In genomic region chr19:37572203-37572602, GRCh38 we compare ENCODE assay signal across 30 cellular contexts. TPM values are rescaled to one million over a fixed set of nuclear protein-coding genes. Genes with fewer than 3 reads are reported as not detected.
A peak's percentile ranks its signal among the peaks of the same experiment; 100 is the strongest.
DNase-seq lines count a peak whose midpoint lies in the region; ATAC-seq and TF ChIP-seq lines count a peak whose summit lies in the region.
"Had no signal": no experiment of that assay in that cellular context is flagged by ENCODE, and none has a peak within 500 bp of the region (broad histone marks: within the 10 kb centered on the region; RNA-seq: fewer than 3 reads in every experiment).

No MANE protein-coding gene starts in this region.

- no TSS peak for BruUV-seq in mammary epithelial cell (replicated peaks; lab: Mats Ljungman, UMichigan)

- DNase-seq in EL (peak; percentile 37), LHCN-M2 (ENCODE audit: low read depth) (peak; percentile 59), mammary epithelial cell (peak; percentile 63), foreskin fibroblast (peak; percentile 46 to 71), islet precursor cell (no peak), SK-N-SH (no peak)
- DNase-seq: ACHN; activated B cell treated with CpG ODN at 0.5 μM for 24 hours; activated CD4-positive, alpha-beta T cell treated with anti-CD3 and anti-CD28 coated beads, Interleukin-2, amount 10 ng/mL, durations not matched to agents 7 days and 5 days; activated effector memory CD4-positive, alpha-beta T cell treated with anti-CD3 and anti-CD28 coated beads, Interleukin-2, amount 50 U/mL, for 16 hours; activated naive CD8-positive, alpha-beta T cell treated with anti-CD3 and anti-CD28 coated beads for 36 hours; activated T-cell treated with anti-CD3 and anti-CD28 coated beads, Interleukin-2, amount 50 U/mL, for 24 hours; aorta; BE2C; CD8-positive, alpha-beta T cell; effector CD8-positive, alpha-beta T cell; gastrocnemius medialis; left colon; NCI-H1417 treated with DMSO at 0.1 percent for 48 hours; NCI-H774; nephron progenitor cell; Peyer's patch; SJCRH30; T-cell had no signal

- no peak overlapping the region for H3K4me3 ChIP-seq in mammary epithelial cell (replicated peaks in 1 of 3; ENCODE audit: insufficient read depth in 1 of 3, low read depth in 2 of 3, low read length in 3 of 3)
- H3K4me3 ChIP-seq in foreskin fibroblast (ENCODE audit: low read depth in 1 of 2, low read length in 2 of 2) = no peak overlapping the region
- no peak overlapping the region for H3K4me3 ChIP-seq in SK-N-SH (ENCODE audit: low read depth in 2 of 2, low read length in 1 of 2)
- H3K4me3 ChIP-seq: gastrocnemius medialis, HAP-1, Peyer's patch, SJCRH30 had no signal

- no peak for TF ChIP-seq EP300 in SK-N-SH (IDR thresholded peaks at IDR 0.05; ENCODE audit: borderline replicate concordance in 1 of 2, low read depth in 1 of 2, low read length in 1 of 2)

- H3F3A ChIP-seq in SK-N-SH (replicated peaks; ENCODE audit: insufficient read depth) = no peaks in the 10 kb centered on the region

- H3K4me1 ChIP-seq in mammary epithelial cell (ENCODE audit: insufficient read depth, low read length) (no peaks in the 10 kb centered on the region), SK-N-SH (ENCODE audit: control insufficient read depth in 1 of 2, insufficient read depth in 2 of 2, low read depth in 1 of 2, low read length in 1 of 2) (no peaks in the 10 kb centered on the region)
- H3K4me1 ChIP-seq: BE2C, gastrocnemius medialis, HAP-1, Peyer's patch, SJCRH30 had no signal

- dilution Hi-C loops in mammary epithelial cell (cut with HindIII; ENCODE audit: low sequenced_read_pairs) = no loop called here

- no peak for ATAC-seq in HG02759 (IDR thresholded peaks at IDR 0.05; ENCODE audit: unreplicated experiment)
- ATAC-seq in GM18498 (IDR thresholded peaks at IDR 0.05; ENCODE audit: unreplicated experiment) = no peak
- ATAC-seq: CD8-positive, alpha-beta T cell; gastrocnemius medialis; left colon; stimulated activated memory B cell treated with anti-CD40 and anti-IgM and Interleukin-4, amounts not matched to agents 10 μg/mL and 1 μg/mL and 100 μg/mL, for 72 hours; T-cell had no signal

- H2AFZ ChIP-seq in mammary epithelial cell (ENCODE audit: low read depth, low read length) (no peak overlapping the region), SK-N-SH (ENCODE audit: low read depth) (no peak overlapping the region)

- no peak for TF ChIP-seq CTCF in mammary epithelial cell (conservative IDR thresholded peaks at IDR 0.05 in 1 of 2, IDR thresholded peaks at IDR 0.05 in 1 of 2; ENCODE audit: extremely low read depth in 1 of 2, insufficient read depth in 1 of 2, low read depth in 1 of 2, low read length in 2 of 2)
- no peak for TF ChIP-seq CTCF in foreskin fibroblast (IDR thresholded peaks at IDR 0.05; ENCODE audit: low read depth, low read length)
- TF ChIP-seq CTCF in SK-N-SH (IDR thresholded peaks at IDR 0.05) = no peak

- CTCF ChIA-PET in mammary epithelial cell (lab: Charles Lee; ENCODE audit: low non-redundant PET) = no interaction called here
- CTCF ChIA-PET in SK-N-SH (lab: Yijun Ruan, JAX) = interaction anchor here (1.1 kb wide), 1 partner anchor 20 kb away, joined by 3 read pairs; no protein-coding TSS in a partner anchor

- H3K9me3 ChIP-seq in mammary epithelial cell (replicated peaks; ENCODE audit: insufficient read depth, low read length) = peaks cover 25% of the 10 kb centered on the region
- H3K9me3 ChIP-seq in SK-N-SH = peaks cover 15% of the 10 kb centered on the region; the same call in 1 of the 2 replicates
- H3K9me3 ChIP-seq: BE2C had no signal

- no peaks in the 10 kb centered on the region for H4K20me1 ChIP-seq in mammary epithelial cell (ENCODE audit: insufficient read depth, low read length)
- H4K20me1 ChIP-seq in SK-N-SH (ENCODE audit: insufficient read depth) = no peaks in the 10 kb centered on the region

- POLR2A ChIA-PET in SK-N-SH (lab: Yijun Ruan, JAX) = no interaction called here

- H3K27me3 ChIP-seq in mammary epithelial cell (ENCODE audit: insufficient read depth, low read length) (no peaks in the 10 kb centered on the region), SK-N-SH (ENCODE audit: insufficient read depth) (no peaks in the 10 kb centered on the region)
- H3K27me3 ChIP-seq: BE2C, gastrocnemius medialis, Peyer's patch, SJCRH30 had no signal

- TF ChIP-seq RAD21 in SK-N-SH (IDR thresholded peaks at IDR 0.05; ENCODE audit: low read length) = no peak

- H3K4me2 ChIP-seq in mammary epithelial cell (ENCODE audit: insufficient read depth, low read depth, low read length) (no peak overlapping the region), SK-N-SH (no peak overlapping the region)

- intact Hi-C loops in mammary epithelial cell (cut with micrococcal nuclease) = loop anchor here (1.0 kb wide), 1 partner anchor 22 kb away; the partner anchor contains the start of genes ZNF540 and ZNF571

- H3K9ac ChIP-seq in mammary epithelial cell (ENCODE audit: insufficient read depth, low read length) = no peak overlapping the region
- H3K9ac ChIP-seq in SK-N-SH = no peak overlapping the region

- no peaks in the 10 kb centered on the region for H3K9me2 ChIP-seq in SK-N-SH

- H3K36me3 ChIP-seq in mammary epithelial cell (ENCODE audit: insufficient read depth, low read length) (no peaks in the 10 kb centered on the region), SK-N-SH (replicated peaks in 1 of 2; ENCODE audit: control insufficient read depth in 1 of 2, insufficient read depth in 2 of 2, low read length in 1 of 2) (peaks cover 17 to 22% of the 10 kb centered on the region in 2 experiments)
- H3K36me3 ChIP-seq: BE2C, HAP-1 had no signal

- H3K27ac ChIP-seq in mammary epithelial cell (ENCODE audit: insufficient read depth, low read depth, low read length) (no peak overlapping the region), SK-N-SH (ENCODE audit: low read depth in 2 of 2, low read length in 1 of 2) (no peak overlapping the region)
- H3K27ac ChIP-seq: coronary artery, gastrocnemius medialis, Peyer's patch, SJCRH30 had no signal

- H3K79me2 ChIP-seq in mammary epithelial cell (ENCODE audit: insufficient read depth, low read length) (no peaks in the 10 kb centered on the region), SK-N-SH (ENCODE audit: insufficient read depth) (no peaks in the 10 kb centered on the region)

- in situ Hi-C loops in mammary epithelial cell (cut with MboI; ENCODE audit: low sequenced_read_pairs in 2 of 2) = no loop called here

TF ChIP-seq in SK-N-SH, 30 proteins besides CTCF, POLR2A, EP300 and RAD21:
- no peak for TF ChIP-seq TAF1 (IDR thresholded peaks at IDR 0.05; ENCODE audit: borderline replicate concordance, low read depth, low read length)

RNA-seq across cellular contexts. Expression of gene ZNF571, which starts 22.4 kb away (rescaled TPM):
- total RNA-seq in LHCN-M2 (2014; rRNA removed) (2.4 and 3.2 TPM in 2 replicates), mammary epithelial cell (1 to 10 TPM; 3.8 to 5.3 TPM)
- 1.2 TPM for polyA plus RNA-seq in LHCN-M2 (2012)
- polyA plus RNA-seq in mammary epithelial cell (0.84 TPM), SK-N-SH (2012; rRNA removed) (1.1 and 3.0 TPM in 2 replicates)
- 0.10 TPM for polyA minus RNA-seq in mammary epithelial cell
- 1.3 and 1.6 TPM in 2 replicates for polyA plus RNA-seq in SK-N-SH (2012; cell fraction: cytosol; rRNA removed)
- polyA plus RNA-seq in SK-N-SH (2012; cell fraction: nucleus; rRNA removed) = 2.1 and 3.7 TPM in 2 replicates

RNA-seq across cellular contexts. Expression of gene ZNF540, which starts 22.5 kb away (rescaled TPM):
- total RNA-seq in LHCN-M2 (2014; rRNA removed) (0.19 and 0.34 TPM in 2 replicates), mammary epithelial cell (1 to 10 TPM in 1 of 2 donors, under 1 TPM in 1; 0.73 to 1.5 TPM)
- 0.52 TPM for polyA plus RNA-seq in LHCN-M2 (2012)
- polyA plus RNA-seq in mammary epithelial cell (0.34 TPM), SK-N-SH (2012; rRNA removed) (0.08 TPM in 2 replicates)
- polyA minus RNA-seq in mammary epithelial cell = not detected
- 0.15 and 0.25 TPM in 2 replicates for polyA plus RNA-seq in SK-N-SH (2012; cell fraction: cytosol; rRNA removed)
- polyA plus RNA-seq in SK-N-SH (2012; cell fraction: nucleus; rRNA removed) = 0.63 and 0.75 TPM in 2 replicates
- total RNA-seq: epithelial cell of proximal tubule had no signal

Comparison
In these comparisons a context has a peak if more than half of its experiments do, and no peak if none do; other contexts are left out.
1. DNase-seq: peak in EL (single experiment), LHCN-M2 (single experiment), mammary epithelial cell (single experiment) and foreskin fibroblast (2 of 2); none in islet precursor cell (single experiment) and SK-N-SH (single experiment).